Comparison of ENCODE assay signal across 28 cellular contexts in the genomic region with DNA sequence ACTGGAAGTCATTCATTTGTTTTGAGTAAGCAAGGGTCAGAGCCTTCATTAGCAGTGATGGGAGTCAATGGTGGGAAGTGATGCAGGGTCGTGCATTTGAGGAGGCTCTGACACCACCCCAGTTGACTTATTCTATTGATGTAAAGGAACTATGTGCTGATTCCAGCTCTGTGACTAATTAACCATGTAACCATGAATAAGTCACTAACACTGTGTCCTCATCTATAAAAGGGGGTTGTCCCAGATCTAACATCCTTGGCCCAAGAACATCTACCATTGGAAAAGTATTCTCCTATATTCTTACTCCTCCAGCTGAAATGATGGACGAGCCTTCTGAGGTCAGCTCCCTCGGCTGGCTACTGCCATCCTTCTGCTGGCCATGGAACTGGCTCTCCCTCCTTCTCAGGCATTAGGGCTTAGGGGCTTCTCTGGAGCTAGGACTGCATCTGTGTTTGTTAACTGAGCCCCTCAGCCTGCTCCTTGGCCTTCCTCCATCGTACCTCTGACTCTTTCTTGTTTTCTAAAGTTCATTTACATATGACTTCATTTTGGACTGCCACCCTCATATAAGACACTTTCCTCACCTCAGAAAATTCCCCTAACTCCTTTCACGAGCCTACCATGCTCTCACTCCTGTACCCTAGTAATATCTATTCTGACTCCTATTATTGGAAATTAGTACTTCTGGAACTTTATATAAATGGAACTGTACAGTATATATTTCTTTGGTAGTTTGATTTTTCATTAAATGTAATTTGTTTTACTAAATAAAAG.
A peak's percentile ranks its signal among the peaks of the same experiment; 100 is the strongest.
DNase-seq lines count a peak whose midpoint lies in the region; ATAC-seq and FAIRE-seq lines count a peak whose summit lies in the region.
"Had no signal": no experiment of that assay in that cellular context is flagged by ENCODE, and none has a peak within 500 bp of the region (broad histone marks: within the 10 kb centered on the region; RNA-seq: fewer than 3 reads in every experiment).

No MANE protein-coding gene starts in this region.

- ATAC-seq in GM19351 (IDR thresholded peaks at IDR 0.05; ENCODE audit: unreplicated experiment): peak; percentile 67
- peak; percentile 50 for ATAC-seq in HG02759 (IDR thresholded peaks at IDR 0.05; ENCODE audit: unreplicated experiment)
- ATAC-seq in HG03520 (IDR thresholded peaks at IDR 0.05; ENCODE audit: unreplicated experiment): peak; percentile 57
- no peak for ATAC-seq in T-cell (replicated peaks in 1 of 4)
- ATAC-seq in HG03095 (IDR thresholded peaks at IDR 0.05; ENCODE audit: unreplicated experiment): no peak
- ATAC-seq: activated CD8-positive, alpha-beta T cell treated with anti-CD3 and anti-CD28 coated beads, Interleukin-2, amount 10 ng/mL, durations not matched to agents 7 days and 5 days; sciatic nerve had no signal

- no peak overlapping the region for H3K27ac Mint-ChIP-seq in T-cell
- H3K27ac Mint-ChIP-seq: activated CD8-positive, alpha-beta T cell treated with anti-CD3 and anti-CD28 coated beads, Interleukin-2, amount 10 ng/mL, durations not matched to agents 7 days and 5 days; activated naive CD8-positive, alpha-beta T cell treated with anti-CD3 and anti-CD28 coated beads, Interleukin-2, amount 10 ng/mL, durations not matched to agents 7 days and 5 days; dendritic cell treated with granulocyte-macrophage colony-stimulating factor and Interleukin-4, amounts not matched to agents 40 ng/mL and 50 ng/mL, for 4 days; nephron; stimulated activated naive CD8-positive, alpha-beta T cell treated with anti-CD3 and anti-CD28 coated beads, Interleukin-15, Interleukin-2, amounts not matched to agents 100 ng/mL and 50 ng/mL, for 24 hours had no signal

- POLR2A ChIA-PET in T-cell (lab: Charles Lee): no interaction called here

- no peak overlapping the region for H3K4me3 Mint-ChIP-seq in T-cell
- H3K4me3 Mint-ChIP-seq: activated CD8-positive, alpha-beta T cell treated with anti-CD3 and anti-CD28 coated beads, Interleukin-2, amount 10 ng/mL, durations not matched to agents 7 days and 5 days; activated naive CD8-positive, alpha-beta T cell treated with anti-CD3 and anti-CD28 coated beads, Interleukin-2, amount 10 ng/mL, durations not matched to agents 7 days and 5 days; dendritic cell treated with granulocyte-macrophage colony-stimulating factor and Interleukin-4, amounts not matched to agents 40 ng/mL and 50 ng/mL, for 4 days; nephron; stimulated activated naive CD8-positive, alpha-beta T cell treated with anti-CD3 and anti-CD28 coated beads, Interleukin-15, Interleukin-2, amounts not matched to agents 100 ng/mL and 50 ng/mL, for 24 hours had no signal

- H3K36me3 Mint-ChIP-seq in T-cell: no peaks in the 10 kb centered on the region
- H3K36me3 Mint-ChIP-seq: activated naive CD8-positive, alpha-beta T cell treated with anti-CD3 and anti-CD28 coated beads, Interleukin-2, amount 10 ng/mL, durations not matched to agents 7 days and 5 days had no signal

- H3K4me1 Mint-ChIP-seq in T-cell: no peaks in the 10 kb centered on the region
- H3K4me1 Mint-ChIP-seq: activated naive CD8-positive, alpha-beta T cell treated with anti-CD3 and anti-CD28 coated beads, Interleukin-2, amount 10 ng/mL, durations not matched to agents 7 days and 5 days had no signal

- H3K27me3 Mint-ChIP-seq in T-cell: peaks cover 9 to 13% of the 10 kb centered on the region in 2 donors

- no peak for FAIRE-seq in frontal cortex (lab: Jason Lieb, UNC)
- FAIRE-seq: astrocyte, endometrium, islet of Langerhans, RCC 7860, TTC549 had no signal

- DNase-seq in D341Med (ENCODE audit: low spot score) (no peak), T-cell (no peak), frontal cortex (ENCODE audit: low spot score in 2 of 2) (no peak)
- DNase-seq: activated CD4-positive, CD25-positive, alpha-beta regulatory T cell treated with anti-CD3 and anti-CD28 coated beads, Interleukin-2, amount 50 U/mL, for 72 hours; activated CD8-positive, alpha-beta T cell treated with anti-CD3 and anti-CD28 coated beads, Interleukin-2, amount 10 ng/mL, durations not matched to agents 7 days and 5 days; activated effector memory CD4-positive, alpha-beta T cell treated with Interleukin-2 at 50 U/mL for 16 hours; activated naive CD8-positive, alpha-beta T cell treated with anti-CD3 and anti-CD28 coated beads, Interleukin-2, amount 10 ng/mL, durations not matched to agents 7 days and 5 days; activated T-cell treated with anti-CD3 and anti-CD28 coated beads for 4 hours; central memory CD4-positive, alpha-beta T cell; Karpas-422; MV-4-11; NCI-H1694; NCI-H2227 treated with DMSO at 0.1 percent for 48 hours; T-helper 1 cell; thyroid gland had no signal

- CTCF ChIA-PET in T-cell (lab: Charles Lee): no interaction called here

- peaks cover 0 to 4% (median 0%) of the 10 kb centered on the region in 3 donors for H3K9me3 Mint-ChIP-seq in T-cell
- H3K9me3 Mint-ChIP-seq: activated naive CD8-positive, alpha-beta T cell treated with anti-CD3 and anti-CD28 coated beads, Interleukin-2, amount 10 ng/mL, durations not matched to agents 7 days and 5 days; dendritic cell treated with granulocyte-macrophage colony-stimulating factor and Interleukin-4, amounts not matched to agents 40 ng/mL and 50 ng/mL, for 4 days; nephron; stimulated activated naive CD8-positive, alpha-beta T cell treated with anti-CD3 and anti-CD28 coated beads, Interleukin-15, Interleukin-2, amounts not matched to agents 100 ng/mL and 50 ng/mL, for 24 hours had no signal

Comparison
In these comparisons a context has a peak if more than half of its experiments do, and no peak if none do; other contexts are left out.
1. ATAC-seq: peak in GM19351 (single experiment), HG02759 (single experiment) and HG03520 (single experiment); none in T-cell (0 of 4) and HG03095 (single experiment).